In genomic region chr1:28260803-28261174, GRCh38 we compare ENCODE assay signal across 8 cellular contexts. TPM values are rescaled to one million over a fixed set of nuclear protein-coding genes. Genes with fewer than 3 reads are reported as not detected.
DNase-seq lines count a peak whose midpoint lies in the region; ATAC-seq and TF ChIP-seq lines count a peak whose summit lies in the region.

No MANE protein-coding gene starts in this region.

- H3K27ac Mint-ChIP-seq in CD4-positive, CD25-positive, alpha-beta regulatory T cell, result peak overlapping the region in 1 of 3 donors; percentile 35

- H3K36me3 Mint-ChIP-seq in CD4-positive, CD25-positive, alpha-beta regulatory T cell, result peaks cover 3% of the 10 kb centered on the region

- intact Hi-C loops in PC-3 (cut with micrococcal nuclease), result no loop called here

- H2AFZ ChIP-seq in PC-3 (ENCODE audit: low read length) (no peak overlapping the region), osteoblast (ENCODE audit: low read length) (no peak overlapping the region)

- TF ChIP-seq CTCF in PC-3 (conservative IDR thresholded peaks at IDR 0.05; ENCODE audit: low read depth, low read length), result no peak
- TF ChIP-seq CTCF in osteoblast (IDR thresholded peaks at IDR 0.05; ENCODE audit: extremely low read depth, low read depth, low read length), result no peak

- no peaks in the 10 kb centered on the region for H3K9me3 ChIP-seq in CD4-positive, CD25-positive, alpha-beta regulatory T cell (ENCODE audit: control insufficient read depth in 2 of 2, low read length in 2 of 2)
- no peaks in the 10 kb centered on the region for H3K9me3 ChIP-seq in PC-3 (ENCODE audit: low read length)
- H3K9me3 ChIP-seq in osteoblast (ENCODE audit: low read depth, low read length), result no peaks in the 10 kb centered on the region

- H4K20me1 ChIP-seq in PC-3 (ENCODE audit: low read length), result peaks cover 8% of the 10 kb centered on the region
- H4K20me1 ChIP-seq in osteoblast (ENCODE audit: insufficient read depth, low read length), result peaks cover 43% of the 10 kb centered on the region

- H3K4me3 Mint-ChIP-seq in CD4-positive, CD25-positive, alpha-beta regulatory T cell, result peak overlapping the region; percentile 79 to 85 (median 84)

- H3K79me2 ChIP-seq in PC-3 (ENCODE audit: low read length) (peaks cover 55% of the 10 kb centered on the region), osteoblast (ENCODE audit: insufficient read depth, low read length) (peaks cover 63% of the 10 kb centered on the region)

- no peaks in the 10 kb centered on the region for H3K36me3 ChIP-seq in CD4-positive, CD25-positive, alpha-beta regulatory T cell (ENCODE audit: control insufficient read depth, insufficient read depth, low read length)
- H3K36me3 ChIP-seq in PC-3 (ENCODE audit: low read depth, low read length) (no peaks in the 10 kb centered on the region), osteoblast (ENCODE audit: insufficient read depth, low read length) (no peaks in the 10 kb centered on the region)

- H3K27me3 ChIP-seq in CD4-positive, CD25-positive, alpha-beta regulatory T cell (ENCODE audit: control insufficient read depth, insufficient read depth, low read length), result no peaks in the 10 kb centered on the region
- H3K27me3 ChIP-seq in PC-3 (ENCODE audit: low read length) (no peaks in the 10 kb centered on the region), osteoblast (ENCODE audit: insufficient read depth, low read length) (no peaks in the 10 kb centered on the region)

- no peak for ATAC-seq in CD4-positive, CD25-positive, alpha-beta regulatory T cell (ENCODE audit: low read depth in 2 of 2)
- no peak for ATAC-seq in PC-3

- no peak overlapping the region for H3K27ac ChIP-seq in CD4-positive, CD25-positive, alpha-beta regulatory T cell (ENCODE audit: insufficient read depth, low read length, poor library complexity, severe bottlenecking)
- H3K27ac ChIP-seq in PC-3 (ENCODE audit: low read length), result no peak overlapping the region
- H3K27ac ChIP-seq in epithelial cell of prostate, result peak overlapping the region; percentile 99
- H3K27ac ChIP-seq in osteoblast (ENCODE audit: low read depth, low read length), result no peak overlapping the region

- peaks cover 13 to 42% (median 33%) of the 10 kb centered on the region in 4 donors for H3K4me1 Mint-ChIP-seq in CD4-positive, CD25-positive, alpha-beta regulatory T cell

- no peak for DNase-seq in CD4-positive, CD25-positive, alpha-beta regulatory T cell
- DNase-seq in PC-3, result no peak
- no peak for DNase-seq in epithelial cell of prostate (ENCODE audit: low read depth, low spot score)
- no peak for DNase-seq in osteoblast (ENCODE audit: insufficient read length, low spot score, missing footprints)
- DNase-seq in NCI-H82 treated with DMSO at 0.1 percent for 48 hours (lab: John Stamatoyannopoulos, UW; ENCODE audit: unreplicated experiment), result no peak
- no peak for DNase-seq in NCI-H187 (lab: John Stamatoyannopoulos, UW)
- no peak for DNase-seq in ACHN
- no peak for DNase-seq in DMS153 (lab: John Stamatoyannopoulos, UW)

- H3K4me2 ChIP-seq in PC-3 (ENCODE audit: low read length), result peak overlapping the region; percentile 95
- H3K4me2 ChIP-seq in osteoblast (ENCODE audit: insufficient read depth, low read length), result peak overlapping the region; percentile 83

- H3F3A ChIP-seq in PC-3 (ENCODE audit: low read length, unreplicated experiment), result no peaks in the 10 kb centered on the region

- H3K9me3 Mint-ChIP-seq in CD4-positive, CD25-positive, alpha-beta regulatory T cell, result no peaks in the 10 kb centered on the region

- H3K4me1 ChIP-seq in CD4-positive, CD25-positive, alpha-beta regulatory T cell (ENCODE audit: control insufficient read depth, insufficient read depth, low read length, poor library complexity, severe bottlenecking), result peaks cover 40% of the 10 kb centered on the region
- H3K4me1 ChIP-seq in PC-3 (ENCODE audit: insufficient read depth, low read length), result peaks cover 17% of the 10 kb centered on the region
- H3K4me1 ChIP-seq in osteoblast (ENCODE audit: insufficient read depth, low read length), result peaks cover 25% of the 10 kb centered on the region

- BruUV-seq in PC-3 (replicated peaks; lab: Mats Ljungman, UMichigan), result no TSS peak

- CTCF ChIA-PET in PC-3 (lab: Charles Lee), result no interaction called here

- peaks cover 8% of the 10 kb centered on the region for H3K27me3 Mint-ChIP-seq in CD4-positive, CD25-positive, alpha-beta regulatory T cell

- H3K9ac ChIP-seq in PC-3 (ENCODE audit: low read length), result no peak overlapping the region

- POLR2A ChIA-PET in PC-3 (lab: Charles Lee; ENCODE audit: unreplicated experiment), result no interaction called here

- in situ Hi-C loops in ACHN (cut with HindIII; ENCODE audit: low pct_ligation_motif_present, low pct_unique_long_range_greater_than_20kb, low sequenced_read_pairs), result no loop called here

- peak overlapping the region; percentile 48 for H3K4me3 ChIP-seq in CD4-positive, CD25-positive, alpha-beta regulatory T cell (ENCODE audit: low read depth, low read length)
- H3K4me3 ChIP-seq in PC-3 (ENCODE audit: low read length), result peak overlapping the region; percentile 100
- H3K4me3 ChIP-seq in osteoblast (ENCODE audit: insufficient read depth, low read length), result peak overlapping the region; percentile 93

- H3K9me2 ChIP-seq in PC-3 (replicated peaks; ENCODE audit: low read length), result no peaks in the 10 kb centered on the region

RNA-seq across cellular contexts. Expression of gene SESN2, which starts 1.5 kb away (rescaled TPM):
- total RNA-seq in CD4-positive, CD25-positive, alpha-beta regulatory T cell, result 13.9 TPM
- polyA plus RNA-seq in CD4-positive, CD25-positive, alpha-beta regulatory T cell, result 1 to 10 TPM; 5.0 to 8.9 (median 6.9) TPM
- total RNA-seq in PC-3 (2014; rRNA removed) (6.9 and 10.7 TPM in 2 replicates), osteoblast (56.3 and 59.7 TPM in 2 replicates)

RNA-seq across cellular contexts. Expression of gene ATP5IF1, which starts 24.9 kb away (rescaled TPM):
- 96.6 TPM for total RNA-seq in CD4-positive, CD25-positive, alpha-beta regulatory T cell
- 100 to 1,000 TPM; 467 to 676 (median 604) TPM for polyA plus RNA-seq in CD4-positive, CD25-positive, alpha-beta regulatory T cell
- total RNA-seq in PC-3 (2014; rRNA removed) (364 and 465 TPM in 2 replicates), osteoblast (51.8 and 53.3 TPM in 2 replicates)

RNA-seq across cellular contexts. Expression of gene DNAJC8, which starts 28.0 kb away (rescaled TPM):
- total RNA-seq in CD4-positive, CD25-positive, alpha-beta regulatory T cell, result 75.3 TPM
- 100 to 1,000 TPM; 152 to 181 (median 157) TPM for polyA plus RNA-seq in CD4-positive, CD25-positive, alpha-beta regulatory T cell
- total RNA-seq in PC-3 (2014; rRNA removed) (63.6 and 66.0 TPM in 2 replicates), osteoblast (60.1 and 63.4 TPM in 2 replicates)

Comparison
In these comparisons a context has a peak if more than half of its experiments do, and no peak if none do; other contexts are left out.
1. H3K4me3 ChIP-seq: peak in every context shown above with its lines; median percentile 100 in PC-3; 93 in osteoblast; 48 in CD4-positive, CD25-positive, alpha-beta regulatory T cell.